14 cellular contexts compared by ENCODE assay signal in genomic region chr6:35710241-35710847, GRCh38. TPM values are rescaled to one million over a fixed set of nuclear protein-coding genes. Genes with fewer than 3 reads are reported as not detected.
DNase-seq lines count a peak whose midpoint lies in the region; ATAC-seq, FAIRE-seq and TF ChIP-seq lines count a peak whose summit lies in the region.
"Had no signal": no experiment of that assay in that cellular context is flagged by ENCODE, and none has a peak within 500 bp of the region (broad histone marks: within the 10 kb centered on the region; RNA-seq: fewer than 3 reads in every experiment).

No MANE protein-coding gene starts in this region.

- 58 to 83% (median 76%) methylated on average over 4 of the region's 4 CpGs for whole genome bisulfite sequencing in small intestine, 3 donors

- H3K27ac Mint-ChIP-seq in activated T-cell treated with anti-CD3 and anti-CD28 coated beads, Interleukin-2, amount 50 U/mL, for 72 hours: peak overlapping the region; percentile 87

- FAIRE-seq in small intestine (lab: Jason Lieb, UNC): no peak

- H3K27me3 ChIP-seq in small intestine (ENCODE audit: control insufficient read depth in 2 of 2, insufficient read depth in 2 of 2, low read length in 2 of 2) (no peaks in the 10 kb centered on the region), A673 (replicated peaks; ENCODE audit: insufficient read depth, low read depth, low read length, poor library complexity) (no peaks in the 10 kb centered on the region)
- H3K27me3 ChIP-seq: thyroid gland had no signal

- CTCF ChIA-PET in A673 (lab: Charles Lee): no interaction called here

- H3K36me3 ChIP-seq in small intestine (ENCODE audit: control insufficient read depth in 2 of 2, insufficient read depth in 2 of 2, low read length in 2 of 2): no peaks in the 10 kb centered on the region
- no peaks in the 10 kb centered on the region for H3K36me3 ChIP-seq in A673 (ENCODE audit: insufficient read depth, low read length, poor library complexity, severe bottlenecking)
- H3K36me3 ChIP-seq: thyroid gland had no signal

- H3K27me3 Mint-ChIP-seq in activated T-cell treated with anti-CD3 and anti-CD28 coated beads, Interleukin-2, amount 50 U/mL, for 4 hours (ENCODE audit: low read depth): no peaks in the 10 kb centered on the region
- H3K27me3 Mint-ChIP-seq in activated T-cell treated with anti-CD3 and anti-CD28 coated beads, Interleukin-2, amount 50 U/mL, for 72 hours (ENCODE audit: low read depth): no peaks in the 10 kb centered on the region

- no peak overlapping the region for H3K4me3 ChIP-seq in fibroblast of villous mesenchyme (ENCODE audit: low read depth, low read length)
- no peak overlapping the region for H3K4me3 ChIP-seq in small intestine (ENCODE audit: low read depth in 1 of 2, low read length in 2 of 2)
- no peak overlapping the region for H3K4me3 ChIP-seq in A673 (ENCODE audit: low read depth, low read length, poor library complexity, severe bottlenecking)
- H3K4me3 ChIP-seq: thyroid gland had no signal

- peak; percentile 91 to 95 for ATAC-seq in activated T-cell treated with anti-CD3 and anti-CD28 coated beads, Interleukin-2, amount 50 U/mL, for 4 hours
- peak; percentile 97 to 98 for ATAC-seq in activated T-cell treated with anti-CD3 and anti-CD28 coated beads, Interleukin-2, amount 50 U/mL, for 72 hours (replicated peaks in 1 of 2)
- ATAC-seq: left ventricle myocardium superior had no signal

- POLR2A ChIA-PET in A673 (lab: Charles Lee; ENCODE audit: low non-redundant PET): no interaction called here

- H3K9me3 ChIP-seq in small intestine (ENCODE audit: control insufficient read depth, low read depth): no peaks in the 10 kb centered on the region
- H3K9me3 ChIP-seq in A673 (ENCODE audit: low read depth, low read length, poor library complexity, severe bottlenecking): no peaks in the 10 kb centered on the region
- H3K9me3 ChIP-seq: thyroid gland had no signal

- intact Hi-C loops in A673 (cut with micrococcal nuclease; ENCODE audit: unreplicated experiment): no loop called here

- peaks cover 4% of the 10 kb centered on the region for H3K9me3 Mint-ChIP-seq in activated T-cell treated with anti-CD3 and anti-CD28 coated beads, Interleukin-2, amount 50 U/mL, for 4 hours
- H3K9me3 Mint-ChIP-seq in activated T-cell treated with anti-CD3 and anti-CD28 coated beads, Interleukin-2, amount 50 U/mL, for 72 hours: peaks cover 2 to 3% of the 10 kb centered on the region in 2 donors

- H3K4me1 ChIP-seq in small intestine (ENCODE audit: control insufficient read depth in 2 of 2, insufficient read depth in 1 of 2, low read depth in 1 of 2, low read length in 1 of 2) (no peaks in the 10 kb centered on the region), A673 (ENCODE audit: insufficient read depth, low read length, poor library complexity, severe bottlenecking) (no peaks in the 10 kb centered on the region)
- H3K4me1 ChIP-seq: thyroid gland had no signal

- TF ChIP-seq CTCF in fibroblast of villous mesenchyme (IDR thresholded peaks at IDR 0.05; ENCODE audit: insufficient read depth, low read depth, low read length) (no peak), A673 (conservative IDR thresholded peaks at IDR 0.05; ENCODE audit: low read depth, low read length) (no peak)

- H3K4me1 Mint-ChIP-seq in activated T-cell treated with anti-CD3 and anti-CD28 coated beads, Interleukin-2, amount 50 U/mL, for 4 hours (ENCODE audit: low read depth): peaks cover 22% of the 10 kb centered on the region
- peaks cover 39% of the 10 kb centered on the region for H3K4me1 Mint-ChIP-seq in activated T-cell treated with anti-CD3 and anti-CD28 coated beads, Interleukin-2, amount 50 U/mL, for 72 hours (ENCODE audit: low read depth)

- in situ Hi-C loops in ACHN (cut with HindIII; ENCODE audit: low pct_ligation_motif_present, low pct_unique_long_range_greater_than_20kb, low sequenced_read_pairs): no loop called here

- no peak for DNase-seq in activated T-cell treated with anti-CD3 and anti-CD28 coated beads, Interleukin-2, amount 50 U/mL, for 4 hours
- DNase-seq in activated T-cell treated with anti-CD3 and anti-CD28 coated beads for 4 hours (no peak), fibroblast of villous mesenchyme (ENCODE audit: low read depth) (peak; percentile 41), small intestine (peak; percentile 72), A673 (ENCODE audit: low spot score) (no peak), medulla oblongata (ENCODE audit: extremely low spot score) (no peak), ACHN (no peak)
- peak; percentile 49 to 74 for DNase-seq in activated T-cell treated with anti-CD3 and anti-CD28 coated beads, Interleukin-2, amount 50 U/mL, for 72 hours
- DNase-seq: activated gamma-delta T cell, foreskin melanocyte, left ventricle myocardium superior, NCI-H2029 treated with DMSO at 0.1 percent for 48 hours, OCI-M1, thyroid gland had no signal

- peaks cover 2% of the 10 kb centered on the region for H3K36me3 Mint-ChIP-seq in activated T-cell treated with anti-CD3 and anti-CD28 coated beads, Interleukin-2, amount 50 U/mL, for 4 hours (ENCODE audit: insufficient read depth)
- H3K36me3 Mint-ChIP-seq in activated T-cell treated with anti-CD3 and anti-CD28 coated beads, Interleukin-2, amount 50 U/mL, for 72 hours (ENCODE audit: insufficient read depth in 2 of 2): peaks cover 3 to 5% of the 10 kb centered on the region in 2 donors

- H3K27ac ChIP-seq in small intestine (ENCODE audit: low read depth in 1 of 2, low read length in 1 of 2) (no peak overlapping the region), A673 (ENCODE audit: low read depth, low read length, poor library complexity, severe bottlenecking) (no peak overlapping the region)
- H3K27ac ChIP-seq: thyroid gland had no signal

- no peak overlapping the region for H3K4me3 Mint-ChIP-seq in activated T-cell treated with anti-CD3 and anti-CD28 coated beads, Interleukin-2, amount 50 U/mL, for 4 hours
- peak overlapping the region; percentile 50 to 57 for H3K4me3 Mint-ChIP-seq in activated T-cell treated with anti-CD3 and anti-CD28 coated beads, Interleukin-2, amount 50 U/mL, for 72 hours

- no TSS peak for BruUV-seq in A673 (replicated peaks; lab: Mats Ljungman, UMichigan)

RNA-seq across cellular contexts. Expression of gene FKBP5, which starts 21.6 kb away (rescaled TPM):
- total RNA-seq in activated T-cell treated with anti-CD3 and anti-CD28 coated beads, Interleukin-2, amount 50 U/mL, for 4 hours: 10 to 100 TPM; 46.5 to 62.3 (median 59.9) TPM
- total RNA-seq in activated T-cell treated with anti-CD3 and anti-CD28 coated beads, Interleukin-2, amount 50 U/mL, for 72 hours: 100 to 1,000 TPM; 106 to 120 TPM
- total RNA-seq in fibroblast of villous mesenchyme (1.3 and 3.2 TPM in 2 replicates), A673 (2021) (20.4 and 26.2 TPM in 2 replicates)
- polyA plus RNA-seq in small intestine: 100 to 1,000 TPM in 2 of 3 donors, 10 to 100 TPM in 1; 62.7 to 150 (median 115) TPM

RNA-seq across cellular contexts. Expression of gene ARMC12, which starts 26.5 kb away (rescaled TPM):
- under 1 TPM in 2 of 3 donors, not detected in 1; 0.32 to 0.43 TPM for total RNA-seq in activated T-cell treated with anti-CD3 and anti-CD28 coated beads, Interleukin-2, amount 50 U/mL, for 4 hours
- total RNA-seq in activated T-cell treated with anti-CD3 and anti-CD28 coated beads, Interleukin-2, amount 50 U/mL, for 72 hours: 1 to 10 TPM; 4.5 to 5.2 TPM
- total RNA-seq in fibroblast of villous mesenchyme: 0.43 TPM in 1 of 2 replicates, not detected in the other
- polyA plus RNA-seq in small intestine: 1 to 10 TPM in 1 of 3 donors, under 1 TPM in 1, not detected in 1; 0.72 to 2.5 TPM
- total RNA-seq in A673 (2021): 0.74 and 1.0 TPM in 2 replicates
- total RNA-seq: left ventricle myocardium superior had no signal

Comparison
In these comparisons a context has a peak if more than half of its experiments do, and no peak if none do; other contexts are left out.
1. DNase-seq: peak in activated T-cell treated with anti-CD3 and anti-CD28 coated beads, Interleukin-2, amount 50 U/mL, for 72 hours (2 of 2), fibroblast of villous mesenchyme (single experiment) and small intestine (single experiment); none in activated T-cell treated with anti-CD3 and anti-CD28 coated beads, Interleukin-2, amount 50 U/mL, for 4 hours (single experiment), activated T-cell treated with anti-CD3 and anti-CD28 coated beads for 4 hours (single experiment), A673 (single experiment), medulla oblongata (single experiment) and ACHN (single experiment).